In genomic region chr16:50489187-50489586, GRCh38 we compare ENCODE assay signal across 13 cellular contexts. TPM values are rescaled to one million over a fixed set of nuclear protein-coding genes. Genes with fewer than 3 reads are reported as not detected.
DNase-seq lines count a peak whose midpoint lies in the region; TF ChIP-seq lines count a peak whose summit lies in the region.
"Had no signal": no experiment of that assay in that cellular context is flagged by ENCODE, and none has a peak within 500 bp of the region (broad histone marks: within the 10 kb centered on the region; RNA-seq: fewer than 3 reads in every experiment).

No MANE protein-coding gene starts in this region.

- TF ChIP-seq CTCF in osteocyte (IDR thresholded peaks at IDR 0.05), result no peak

- no peaks in the 10 kb centered on the region for H3K27me3 Mint-ChIP-seq in osteocyte (ENCODE audit: unreplicated experiment)

- H3K9me3 Mint-ChIP-seq in osteocyte (ENCODE audit: unreplicated experiment), result peaks cover 9% of the 10 kb centered on the region

- H3K36me3 Mint-ChIP-seq in osteocyte (ENCODE audit: unreplicated experiment), result no peaks in the 10 kb centered on the region
- H3K36me3 Mint-ChIP-seq: CD4-positive, CD25-positive, alpha-beta regulatory T cell had no signal

- no peak overlapping the region for H3K4me3 Mint-ChIP-seq in osteocyte (ENCODE audit: unreplicated experiment)
- H3K4me3 Mint-ChIP-seq: CD4-positive, CD25-positive, alpha-beta regulatory T cell had no signal

- H3K4me1 Mint-ChIP-seq in osteocyte (ENCODE audit: unreplicated experiment), result no peaks in the 10 kb centered on the region

- no peak overlapping the region for H3K27ac Mint-ChIP-seq in osteocyte (ENCODE audit: unreplicated experiment)
- H3K27ac Mint-ChIP-seq: CD4-positive, CD25-positive, alpha-beta regulatory T cell had no signal

- DNase-seq in AG20443 (ENCODE audit: low spot score) (peak; percentile 4), COR-L47 (lab: John Stamatoyannopoulos, UW) (peak; percentile 16), NCI-H69 (lab: John Stamatoyannopoulos, UW) (peak; percentile 63), osteocyte (ENCODE audit: extremely low spot score, unreplicated experiment) (peak; percentile 67), NCI-H2196 (lab: John Stamatoyannopoulos, UW; ENCODE audit: unreplicated experiment) (no peak), NCI-H82 (lab: John Stamatoyannopoulos, UW) (no peak), Kasumi-1 (lab: John Stamatoyannopoulos, UW) (no peak)
- DNase-seq: Calu3; CD4-positive, CD25-positive, alpha-beta regulatory T cell; DMS153; DMS79 treated with DMSO at 0.1 percent for 48 hours; EL; GOT3 had no signal

RNA-seq across cellular contexts. Expression of gene NKD1, which starts 59.0 kb away (rescaled TPM):
- total RNA-seq in osteocyte, result 0.43 and 0.63 TPM in 2 replicates

Comparison
In these comparisons a context has a peak if more than half of its experiments do, and no peak if none do; other contexts are left out.
1. DNase-seq: peak in AG20443 (single experiment), COR-L47 (single experiment), NCI-H69 (single experiment) and osteocyte (single experiment); none in NCI-H2196 (single experiment), NCI-H82 (single experiment) and Kasumi-1 (0 of 2).